ENCODE assay signal across 7 cellular contexts in the genomic region with DNA sequence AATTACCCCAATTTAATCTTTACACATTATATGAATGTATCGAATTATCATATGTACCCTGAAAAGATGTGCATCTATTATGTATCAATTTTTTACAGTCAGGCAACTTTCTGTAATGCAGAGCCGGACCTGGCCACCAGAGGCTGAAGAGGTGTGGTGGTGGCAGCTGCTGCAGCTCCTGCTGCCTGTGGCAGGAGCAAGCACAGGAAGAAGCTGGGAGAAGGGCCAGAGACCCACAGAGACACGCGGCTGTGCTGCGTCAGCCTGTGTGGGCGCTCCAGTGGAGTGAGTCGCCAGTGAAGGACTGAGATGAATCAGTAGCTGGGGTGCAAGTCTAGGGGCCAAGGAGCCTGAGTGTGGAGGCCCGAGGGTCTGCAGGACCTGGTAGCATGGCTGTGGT.
DNase-seq lines count a peak whose midpoint lies in the region; ATAC-seq, FAIRE-seq and TF ChIP-seq lines count a peak whose summit lies in the region.

No MANE protein-coding gene starts in this region.

- no peak overlapping the region for H2AK5ac ChIP-seq in IMR-90 (ENCODE audit: low read depth, low read length)

- TF ChIP-seq POLR2A in IMR-90 (IDR thresholded peaks at IDR 0.05; ENCODE audit: low read depth, low read length) = no peak
- TF ChIP-seq POLR2A in K562 (conservative IDR thresholded peaks at IDR 0.05) = no peak

- H3K9me3 ChIP-seq in IMR-90 (ENCODE audit: control insufficient read depth, insufficient read depth, low read length) = no peaks in the 10 kb centered on the region
- H3K9me3 ChIP-seq in K562 (replicated peaks; ENCODE audit: control insufficient read depth, insufficient read depth, low read depth, low read length) = no peaks in the 10 kb centered on the region

- H3K27me3 ChIP-seq in IMR-90 (ENCODE audit: control insufficient read depth, insufficient read depth, low read length) (no peaks in the 10 kb centered on the region), K562 (ENCODE audit: control insufficient read depth in 2 of 2, insufficient read depth in 2 of 2, low read length in 2 of 2) (peaks cover 0 to 3% of the 10 kb centered on the region in 2 experiments; a peak in 1 of 5 replicates)

- no peak overlapping the region for H2BK5ac ChIP-seq in IMR-90 (ENCODE audit: low read depth, low read length, poor library complexity, severe bottlenecking)

- no peak overlapping the region for H3K23ac ChIP-seq in IMR-90 (ENCODE audit: low read depth, low read length)

- no peak overlapping the region for H3K56ac ChIP-seq in IMR-90 (ENCODE audit: extremely low read depth, insufficient read depth, low read length)

- no peak for TF ChIP-seq RAD21 in IMR-90 (IDR thresholded peaks at IDR 0.05; ENCODE audit: low read length)
- TF ChIP-seq RAD21 in K562 (CRISPR knock-in tag; conservative IDR thresholded peaks at IDR 0.05 in 1 of 2, IDR thresholded peaks at IDR 0.05 in 1 of 2) = peak in 1 of 2 experiments; percentile 32; a peak in 2 of 4 replicates

- H3K18ac ChIP-seq in IMR-90 (ENCODE audit: low read depth, low read length) = no peak overlapping the region

- no peak overlapping the region for H3K4ac ChIP-seq in IMR-90 (ENCODE audit: low read depth, low read length)

- H2BK20ac ChIP-seq in IMR-90 (ENCODE audit: low read depth, low read length) = no peak overlapping the region

- H3K4me3 ChIP-seq in IMR-90 (ENCODE audit: insufficient read depth, low read depth, low read length) (no peak overlapping the region), K562 (no peak overlapping the region)

- no peak overlapping the region for H3K14ac ChIP-seq in IMR-90 (replicated peaks; ENCODE audit: low read depth, low read length)

- BruUV-seq in IMR-90 (replicated peaks; lab: Mats Ljungman, UMichigan) (no TSS peak), K562 (replicated peaks; lab: Mats Ljungman, UMichigan) (no TSS peak)

- 0 out of 2 replicates have a peak, but pooled peaks have one; percentile 17 for ATAC-seq in IMR-90 (ENCODE audit: low read depth)
- peak; percentile 80 for ATAC-seq in K562
- ATAC-seq in HG02588 (IDR thresholded peaks at IDR 0.05; ENCODE audit: unreplicated experiment) = no peak

- H4K20me1 ChIP-seq in IMR-90 (ENCODE audit: insufficient read depth, low read length) (no peaks in the 10 kb centered on the region), K562 (replicated peaks; ENCODE audit: control insufficient read depth, insufficient read depth, low read length) (no peaks in the 10 kb centered on the region)

- H3K9me1 ChIP-seq in IMR-90 (ENCODE audit: insufficient read depth, low read length) (no peaks in the 10 kb centered on the region), K562 (ENCODE audit: control insufficient read depth, insufficient read depth, low read length) (no peaks in the 10 kb centered on the region)

- POLR2A ChIA-PET in IMR-90 (lab: Charles Lee; ENCODE audit: unreplicated experiment) (no interaction called here), K562 (lab: Yijun Ruan, JAX) (interaction anchor here (0.6 to 1.2 kb wide), 2 partner anchors 27 to 291 kb away, joined by 3 read pairs; no protein-coding TSS in a partner anchor)

- H2BK15ac ChIP-seq in IMR-90 (ENCODE audit: low read depth, low read length) = no peak overlapping the region

- in situ Hi-C loops in IMR-90 (cut with MboI; ENCODE audit: low sequenced_read_pairs) = no loop called here
- in situ Hi-C loops in K562 (cut with MboI) = no loop called here

- no peaks in the 10 kb centered on the region for H3K36me3 ChIP-seq in IMR-90 (ENCODE audit: control insufficient read depth, insufficient read depth, low read length)
- H3K36me3 ChIP-seq in K562 (ENCODE audit: control insufficient read depth, insufficient read depth, low read length) = no peaks in the 10 kb centered on the region

- DNase-seq in IMR-90 = peak; percentile 52
- DNase-seq in K562 (ENCODE audit: extremely low read depth in 1 of 4, low spot score in 3 of 4) = peak in 2 of 4 experiments; percentile 19 to 24
- DNase-seq in renal cortical epithelial cell (ENCODE audit: low read depth) = peak; percentile 68
- no peak for DNase-seq in NCI-H2029 treated with DMSO at 0.1 percent for 48 hours (lab: John Stamatoyannopoulos, UW)
- no peak for DNase-seq in head of caudate nucleus

- H2AK9ac ChIP-seq in IMR-90 (replicated peaks; ENCODE audit: low read depth, low read length, poor library complexity) = no peak overlapping the region

- no peaks in the 10 kb centered on the region for H3K4me1 ChIP-seq in IMR-90 (ENCODE audit: control insufficient read depth, insufficient read depth, low read length)
- H3K4me1 ChIP-seq in K562 (replicated peaks in 1 of 2; ENCODE audit: control insufficient read depth in 2 of 2, insufficient read depth in 2 of 2, low read length in 2 of 2) = no peaks in the 10 kb centered on the region

- H3K9ac ChIP-seq in IMR-90 (ENCODE audit: low read depth, low read length) (no peak overlapping the region), K562 (ENCODE audit: insufficient read depth in 1 of 2, low read depth in 2 of 2, low read length in 2 of 2) (0 out of 4 replicates have a peak overlapping the region, but pooled peaks of 1 of the 2 experiments have one; percentile 19)

- H4K91ac ChIP-seq in IMR-90 (ENCODE audit: insufficient read depth, low read depth, low read length) = no peak overlapping the region

- H3K79me1 ChIP-seq in IMR-90 (ENCODE audit: low read depth in 1 of 2, low read length in 2 of 2) = no peaks in the 10 kb centered on the region

- TF ChIP-seq EP300 in K562 (IDR thresholded peaks at IDR 0.05; ENCODE audit: low read length) = no peak

- 53% methylated on average over 3 of the region's 8 CpGs; no CpG with 5 or more reads in 1 of the 2 experiments for WGBS in IMR-90 (ENCODE audit: extremely low coverage in 2 of 2, insufficient read length in 1 of 2), 2 experiments
- WGBS in K562 (ENCODE audit: insufficient coverage, low coverage, missing lambda C conversion rate) = 0% methylated on average over 8 of the region's 8 CpGs

- FAIRE-seq in K562 (lab: Jason Lieb, UNC) = peak; percentile 11

- H4K8ac ChIP-seq in IMR-90 (ENCODE audit: low read depth in 2 of 2, low read length in 2 of 2) = no peak overlapping the region

- H2AFZ ChIP-seq in IMR-90 (replicated peaks; ENCODE audit: low read length, poor library complexity) (no peak overlapping the region), K562 (ENCODE audit: low read depth, low read length) (no peak overlapping the region)

- H2BK120ac ChIP-seq in IMR-90 (ENCODE audit: low read depth, low read length) = no peak overlapping the region

- intact Hi-C loops in IMR-90 (cut with micrococcal nuclease) (no loop called here), K562 (cut with micrococcal nuclease) (no loop called here), head of caudate nucleus (cut with DNase I) (no loop called here)

- H3K79me2 ChIP-seq in K562 (ENCODE audit: control insufficient read depth, insufficient read depth, low read length) = no peaks in the 10 kb centered on the region

- H3K4me2 ChIP-seq in IMR-90 (ENCODE audit: low read depth, low read length) (no peak overlapping the region), K562 (ENCODE audit: insufficient read depth, low read length) (no peak overlapping the region)

- CTCF ChIA-PET in IMR-90 (lab: Yijun Ruan, JAX) = interaction anchor here (1.0 kb wide), 1 partner anchor 18 kb away, joined by 3 read pairs; no protein-coding TSS in a partner anchor
- CTCF ChIA-PET in K562 (lab: Yijun Ruan, JAX; ENCODE audit: low intra/inter-chr PET ratio) = no interaction called here

- dilution Hi-C loops in IMR-90 (cut with HindIII; ENCODE audit: low sequenced_read_pairs, unreplicated experiment) = no loop called here

- no peak overlapping the region for H3K27ac ChIP-seq in IMR-90 (ENCODE audit: insufficient read depth, low read length)
- no peak overlapping the region for H3K27ac ChIP-seq in K562 (ENCODE audit: extremely low read depth, low read depth, low read length)

- H4K5ac ChIP-seq in IMR-90 (ENCODE audit: low read depth, low read length) = no peak overlapping the region

- TF ChIP-seq CTCF in GM12872 (IDR thresholded peaks at IDR 0.05; ENCODE audit: insufficient read depth, low read depth, low read length) = peak; percentile 67; the same call in 2 of the 3 replicates
- TF ChIP-seq CTCF in IMR-90 (conservative IDR thresholded peaks at IDR 0.05; ENCODE audit: low read depth, low read length) = no peak
- peak; percentile 35 to 64 (median 45) for TF ChIP-seq CTCF in K562 (IDR thresholded peaks at IDR 0.05 in 2 of 3, conservative IDR thresholded peaks at IDR 0.05 in 1 of 3; ENCODE audit: insufficient read depth in 2 of 3, low read depth in 1 of 3, low read length in 3 of 3)

TF ChIP-seq in IMR-90, 13 proteins besides CTCF, POLR2A, EP300 and RAD21:
- TF ChIP-seq MXI1 (IDR thresholded peaks at IDR 0.05; ENCODE audit: borderline replicate concordance, low read depth, low read length) (no peak), FOS (IDR thresholded peaks at IDR 0.05; ENCODE audit: low read depth, low read length) (no peak)

TF ChIP-seq in K562, 482 proteins besides CTCF, POLR2A, EP300 and RAD21:
- peak; percentile 27 for TF ChIP-seq EGR1 (conservative IDR thresholded peaks at IDR 0.05)
- TF ChIP-seq TAF1 (IDR thresholded peaks at IDR 0.05; ENCODE audit: control insufficient read depth, extremely low read depth, insufficient read depth, low read length, severe bottlenecking) = no peak
- TF ChIP-seq, protein P1, sequence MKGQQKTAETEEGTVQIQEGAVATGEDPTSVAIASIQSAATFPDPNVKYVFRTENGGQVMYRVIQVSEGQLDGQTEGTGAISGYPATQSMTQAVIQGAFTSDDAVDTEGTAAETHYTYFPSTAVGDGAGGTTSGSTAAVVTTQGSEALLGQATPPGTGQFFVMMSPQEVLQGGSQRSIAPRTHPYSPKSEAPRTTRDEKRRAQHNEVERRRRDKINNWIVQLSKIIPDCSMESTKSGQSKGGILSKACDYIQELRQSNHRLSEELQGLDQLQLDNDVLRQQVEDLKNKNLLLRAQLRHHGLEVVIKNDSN (CRISPR knock-in tag; IDR thresholded peaks at IDR 0.05) = no peak
- TF ChIP-seq ZNF436 (CRISPR knock-in tag; IDR thresholded peaks at IDR 0.05) = no peak

Comparison
In these comparisons a context has a peak if more than half of its experiments do, and no peak if none do; other contexts are left out.
1. DNase-seq: peak in IMR-90 (single experiment) and renal cortical epithelial cell (single experiment); none in NCI-H2029 treated with DMSO at 0.1 percent for 48 hours (single experiment) and head of caudate nucleus (0 of 42).